In the genomic region with DNA sequence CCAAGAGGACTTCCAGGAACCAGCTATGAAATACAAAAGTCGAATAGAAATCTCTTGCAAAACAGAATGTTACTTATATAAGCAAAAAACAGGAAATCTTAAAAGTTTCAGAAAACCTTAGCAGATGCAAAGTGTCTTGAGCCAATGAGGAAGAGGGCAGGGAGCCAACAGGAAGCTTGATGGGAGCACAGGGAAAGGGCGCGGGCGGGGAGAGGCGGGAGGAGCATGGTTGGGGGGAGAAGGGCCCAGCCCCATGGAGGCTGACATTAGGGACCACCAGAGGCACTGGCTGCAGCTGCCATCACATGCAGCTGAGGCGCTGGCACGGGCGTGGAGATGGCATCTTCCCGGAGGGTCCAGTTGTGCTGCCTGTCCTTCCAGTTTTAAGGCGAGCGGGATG, we compare ENCODE assay signal across 16 cellular contexts.
"Had no signal": no experiment of that assay in that cellular context is flagged by ENCODE, and none has a peak within 500 bp of the region (broad histone marks: within the 10 kb centered on the region; RNA-seq: fewer than 3 reads in every experiment).

No MANE protein-coding gene starts in this region.

- H3K4me1 ChIP-seq: gastroesophageal sphincter had no signal

- H3K9me3 ChIP-seq: gastroesophageal sphincter, ovary had no signal

- DNase-seq: activated CD4-positive, alpha-beta memory T cell treated with anti-CD3 and anti-CD28 coated beads, Interleukin-2, amount 10 ng/mL, durations not matched to agents 7 days and 5 days; activated CD4-positive, alpha-beta T cell treated with anti-CD3 and anti-CD28 coated beads for 36 hours; activated naive CD4-positive, alpha-beta T cell treated with anti-CD3 and anti-CD28 coated beads, Interleukin-2, amount 10 ng/mL, durations not matched to agents 7 days and 5 days; activated T-cell treated with anti-CD3 and anti-CD28 coated beads, Interleukin-2, amount 50 U/mL, for 24 hours; endodermal cell; islet precursor cell; ovary; small intestine; stimulated activated CD4-positive, alpha-beta T cell treated with anti-CD3 and anti-CD28 coated beads, Interleukin-4, amount 100 ng/mL, for 24 hours; stimulated activated naive CD4-positive, alpha-beta T cell; T-cell; T1000; trophoblast cell had no signal

- H3K27ac Mint-ChIP-seq: activated CD4-positive, alpha-beta memory T cell treated with anti-CD3 and anti-CD28 coated beads, Interleukin-2, amount 10 ng/mL, durations not matched to agents 7 days and 5 days; activated CD4-positive, alpha-beta T cell treated with anti-CD3 and anti-CD28 coated beads for 36 hours; activated naive CD4-positive, alpha-beta T cell treated with anti-CD3 and anti-CD28 coated beads, Interleukin-2, amount 10 ng/mL, durations not matched to agents 7 days and 5 days; activated T-cell treated with anti-CD3 and anti-CD28 coated beads, Interleukin-2, amount 50 U/mL, for 24 hours; endodermal cell; neural progenitor cell; T-cell had no signal

- H3K27me3 Mint-ChIP-seq: activated CD4-positive, alpha-beta memory T cell treated with anti-CD3 and anti-CD28 coated beads, Interleukin-2, amount 10 ng/mL, durations not matched to agents 7 days and 5 days; activated CD4-positive, alpha-beta T cell treated with anti-CD3 and anti-CD28 coated beads for 36 hours; activated naive CD4-positive, alpha-beta T cell treated with anti-CD3 and anti-CD28 coated beads, Interleukin-2, amount 10 ng/mL, durations not matched to agents 7 days and 5 days; activated T-cell treated with anti-CD3 and anti-CD28 coated beads, Interleukin-2, amount 50 U/mL, for 24 hours; T-cell had no signal

- H3K27me3 ChIP-seq: neural progenitor cell, ovary had no signal

- H3K4me3 Mint-ChIP-seq: activated CD4-positive, alpha-beta memory T cell treated with anti-CD3 and anti-CD28 coated beads, Interleukin-2, amount 10 ng/mL, durations not matched to agents 7 days and 5 days; activated CD4-positive, alpha-beta T cell treated with anti-CD3 and anti-CD28 coated beads for 36 hours; activated naive CD4-positive, alpha-beta T cell treated with anti-CD3 and anti-CD28 coated beads, Interleukin-2, amount 10 ng/mL, durations not matched to agents 7 days and 5 days; activated T-cell treated with anti-CD3 and anti-CD28 coated beads, Interleukin-2, amount 50 U/mL, for 24 hours; endodermal cell; neural progenitor cell; T-cell had no signal

- H3K27ac ChIP-seq: neural progenitor cell, ovary, SK-N-MC had no signal

- H3K9me3 Mint-ChIP-seq: activated naive CD4-positive, alpha-beta T cell treated with anti-CD3 and anti-CD28 coated beads, Interleukin-2, amount 10 ng/mL, durations not matched to agents 7 days and 5 days; activated T-cell treated with anti-CD3 and anti-CD28 coated beads, Interleukin-2, amount 50 U/mL, for 24 hours; endodermal cell; neural progenitor cell; T-cell had no signal

- ATAC-seq: activated CD4-positive, alpha-beta T cell treated with anti-CD3 and anti-CD28 coated beads for 36 hours; gastroesophageal sphincter; T-cell had no signal

- H3K4me3 ChIP-seq: gastroesophageal sphincter, neural progenitor cell, ovary, SK-N-MC had no signal

- H3K36me3 ChIP-seq: gastroesophageal sphincter, neural progenitor cell, ovary had no signal

- H3K36me3 Mint-ChIP-seq: activated naive CD4-positive, alpha-beta T cell treated with anti-CD3 and anti-CD28 coated beads, Interleukin-2, amount 10 ng/mL, durations not matched to agents 7 days and 5 days; neural progenitor cell; T-cell had no signal

- H3K4me2 ChIP-seq: neural progenitor cell had no signal

- H3K9ac ChIP-seq: neural progenitor cell had no signal

- H3K4me1 Mint-ChIP-seq: activated CD4-positive, alpha-beta memory T cell treated with anti-CD3 and anti-CD28 coated beads, Interleukin-2, amount 10 ng/mL, durations not matched to agents 7 days and 5 days; activated CD4-positive, alpha-beta T cell treated with anti-CD3 and anti-CD28 coated beads for 36 hours; activated naive CD4-positive, alpha-beta T cell treated with anti-CD3 and anti-CD28 coated beads, Interleukin-2, amount 10 ng/mL, durations not matched to agents 7 days and 5 days; neural progenitor cell had no signal
